ENCODE assay signal across 20 cellular contexts in genomic region chr1:198833706-198834497, GRCh38.
DNase-seq lines count a peak whose midpoint lies in the region; ATAC-seq and TF ChIP-seq lines count a peak whose summit lies in the region.
"Had no signal": no experiment of that assay in that cellular context is flagged by ENCODE, and none has a peak within 500 bp of the region (broad histone marks: within the 10 kb centered on the region; RNA-seq: fewer than 3 reads in every experiment).

No MANE protein-coding gene starts in this region.

- no peak overlapping the region for H3K27ac Mint-ChIP-seq in Caco-2 (ENCODE audit: unreplicated experiment)
- H3K27ac Mint-ChIP-seq: CD4-positive, CD25-positive, alpha-beta regulatory T cell; GM23338 had no signal

- no peaks in the 10 kb centered on the region for H3K4me1 ChIP-seq in Caco-2
- H3K4me1 ChIP-seq: SJSA1 had no signal

- no peaks in the 10 kb centered on the region for H3K36me3 ChIP-seq in Caco-2 (ENCODE audit: control insufficient read depth, insufficient read depth, low read length)
- H3K36me3 ChIP-seq: HAP-1, SJSA1 had no signal

- H3K36me3 Mint-ChIP-seq in Caco-2 (ENCODE audit: insufficient read depth, unreplicated experiment) = no peaks in the 10 kb centered on the region
- H3K36me3 Mint-ChIP-seq: CD4-positive, CD25-positive, alpha-beta regulatory T cell had no signal

- peak; percentile 53 for ATAC-seq in GM18502 (IDR thresholded peaks at IDR 0.05; ENCODE audit: poor library complexity, unreplicated experiment)
- ATAC-seq: GM23338, Right ventricle myocardium inferior had no signal

- H3K4me1 Mint-ChIP-seq in Caco-2 (ENCODE audit: low read depth, unreplicated experiment) = no peaks in the 10 kb centered on the region

- CTCF ChIA-PET in Caco-2 (lab: Charles Lee) = no interaction called here

- BruUV-seq in Caco-2 (replicated peaks; lab: Mats Ljungman, UMichigan) = no TSS peak

- H3K27me3 ChIP-seq in Caco-2 (replicated peaks; ENCODE audit: control insufficient read depth, insufficient read depth, low read length) = no peaks in the 10 kb centered on the region
- H3K27me3 ChIP-seq: SJSA1 had no signal

- no peaks in the 10 kb centered on the region for H3K9me3 ChIP-seq in Caco-2
- H3K9me3 ChIP-seq: HAP-1, SJSA1 had no signal

- POLR2A ChIA-PET in Caco-2 (lab: Charles Lee) = no interaction called here

- DNase-seq in NCI-H526 treated with DMSO at 0.1 percent for 48 hours (lab: John Stamatoyannopoulos, UW) (peak; percentile 3), fibroblast of gingiva (ENCODE audit: low read depth) (peak; percentile 22), cardiac septum (ENCODE audit: low spot score) (no peak), NCI-H187 treated with DMSO at 0.1 percent for 48 hours (lab: John Stamatoyannopoulos, UW) (no peak), Caco-2 (no peak)
- no peak for DNase-seq in stimulated activated CD4-positive, alpha-beta T cell treated with anti-CD3 and anti-CD28 coated beads, Interleukin-15, amount 100 ng/mL, for 24 hours
- DNase-seq: CD4-positive, CD25-positive, alpha-beta regulatory T cell; COR-L47; DMS53; EL; KG1; NCI-H1105 treated with DMSO at 0.1 percent for 48 hours; NCI-H1694; NCI-H2081 treated with DMSO at 0.1 percent for 48 hours; NCI-H2171 treated with DMSO at 0.1 percent for 48 hours had no signal

- no peak overlapping the region for H3K4me3 Mint-ChIP-seq in Caco-2 (ENCODE audit: unreplicated experiment)
- H3K4me3 Mint-ChIP-seq: CD4-positive, CD25-positive, alpha-beta regulatory T cell; GM23338 had no signal

- intact Hi-C loops in cardiac septum (cut with DNase I) (no loop called here), Caco-2 (cut with micrococcal nuclease; ENCODE audit: unreplicated experiment) (no loop called here)

- H3K27me3 Mint-ChIP-seq in Caco-2 (ENCODE audit: insufficient read depth, unreplicated experiment) = no peaks in the 10 kb centered on the region
- H3K27me3 Mint-ChIP-seq: CD4-positive, CD25-positive, alpha-beta regulatory T cell had no signal

- no peak for TF ChIP-seq CTCF in Caco-2 (IDR thresholded peaks at IDR 0.05; ENCODE audit: insufficient read depth in 1 of 2, low read depth in 1 of 2, low read length in 1 of 2, severe bottlenecking in 1 of 2, unreplicated experiment in 1 of 2)

- no peaks in the 10 kb centered on the region for H3K9me3 Mint-ChIP-seq in Caco-2 (ENCODE audit: unreplicated experiment)
- H3K9me3 Mint-ChIP-seq: GM23338 had no signal

- no peak overlapping the region for H3K4me3 ChIP-seq in Caco-2 (ENCODE audit: low read depth, low read length)
- H3K4me3 ChIP-seq: GM23338, HAP-1, SJSA1 had no signal

Comparison
In these comparisons a context has a peak if more than half of its experiments do, and no peak if none do; other contexts are left out.
1. DNase-seq: peak in NCI-H526 treated with DMSO at 0.1 percent for 48 hours (single experiment) and fibroblast of gingiva (single experiment); none in cardiac septum (single experiment), NCI-H187 treated with DMSO at 0.1 percent for 48 hours (single experiment), Caco-2 (0 of 2) and stimulated activated CD4-positive, alpha-beta T cell treated with anti-CD3 and anti-CD28 coated beads, Interleukin-15, amount 100 ng/mL, for 24 hours (single experiment).